ENCODE assay signal across 1 cellular context in genomic region chr11:22528612-22529429, GRCh38.
A peak's percentile ranks its signal among the peaks of the same experiment; 100 is the strongest.
TF ChIP-seq lines count a peak whose summit lies in the region.

No MANE protein-coding gene starts in this region.

TF ChIP-seq in H1, 55 proteins besides CTCF, POLR2A, EP300 and RAD21:
- TF ChIP-seq PHF8 (conservative IDR thresholded peaks at IDR 0.05; ENCODE audit: low read depth, low read length) (peak; percentile 45; the same call in 1 of the 2 replicates), KDM4A (IDR thresholded peaks at IDR 0.05; ENCODE audit: low read depth, low read length, severe bottlenecking) (peak; percentile 44), TAF1 (IDR thresholded peaks at IDR 0.05; ENCODE audit: low read depth, low read length) (peak; percentile 29; the same call in 1 of the 2 replicates), YY1 (IDR thresholded peaks at IDR 0.05; ENCODE audit: low read depth, low read length) (peak; percentile 48; the same call in 1 of the 2 replicates), RBBP5 (IDR thresholded peaks at IDR 0.05; ENCODE audit: borderline replicate concordance, low read depth, low read length) (0 out of 2 replicates have a peak, but pooled peaks have one; percentile 61)
